ENCODE assay signal across 1 cellular context in the genomic region with DNA sequence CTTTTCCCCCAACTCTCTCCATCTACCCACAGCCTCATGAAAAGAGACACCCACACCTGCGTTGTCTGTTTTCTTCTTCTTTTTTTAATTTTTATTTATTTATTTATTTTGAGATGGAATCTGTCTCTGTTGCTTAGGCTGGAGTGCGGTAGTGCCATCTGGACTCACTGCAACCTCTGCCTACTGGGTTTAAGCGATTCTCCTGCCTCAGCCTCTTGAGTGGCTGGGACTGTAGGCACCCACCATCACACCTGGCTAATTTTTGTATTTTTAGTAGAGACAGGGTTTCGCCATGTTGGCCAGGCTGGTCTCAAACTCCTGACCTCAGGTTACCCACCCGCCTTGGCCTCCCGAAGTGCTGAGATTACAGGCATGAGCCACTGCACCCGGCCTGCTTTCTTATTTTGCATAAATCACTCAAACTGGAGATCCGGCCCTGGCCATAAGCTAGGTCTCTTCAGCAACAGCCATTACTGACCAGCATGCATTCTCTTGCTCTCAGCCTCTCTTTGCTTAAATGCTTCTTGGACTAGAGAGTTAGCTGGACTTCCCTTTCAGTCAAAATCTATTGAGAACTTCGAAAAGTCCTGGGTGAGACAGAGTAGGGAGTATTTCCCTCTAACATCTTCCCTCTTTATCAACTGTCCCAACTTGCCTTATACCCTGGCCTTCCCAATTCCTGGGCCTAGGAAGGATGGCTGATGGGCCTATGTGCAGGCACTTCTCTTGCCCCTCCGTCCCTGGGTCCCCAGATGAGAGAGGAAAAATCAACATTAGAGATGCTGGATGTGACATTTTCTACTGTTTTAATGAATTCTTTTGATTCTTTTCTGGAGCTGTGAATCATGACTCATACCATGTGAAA.
TF ChIP-seq lines count a peak whose summit lies in the region.

No MANE protein-coding gene starts in this region.

TF ChIP-seq in Ishikawa, 13 proteins besides CTCF, POLR2A, EP300 and RAD21:
- no peak for TF ChIP-seq CEBPB (IDR thresholded peaks at IDR 0.05)
- TF ChIP-seq TEAD4 (IDR thresholded peaks at IDR 0.05) = peak; percentile 15; the same call in 1 of the 2 replicates
TF ChIP-seq in Ishikawa: peak in this region for 1.
